Comparison of ENCODE assay signal across 12 cellular contexts in genomic region chr18:55252946-55253345, GRCh38.
DNase-seq lines count a peak whose midpoint lies in the region; ATAC-seq and TF ChIP-seq lines count a peak whose summit lies in the region.
"Had no signal": no experiment of that assay in that cellular context is flagged by ENCODE, and none has a peak within 500 bp of the region (broad histone marks: within the 10 kb centered on the region; RNA-seq: fewer than 3 reads in every experiment).

No MANE protein-coding gene starts in this region.

- H4K5ac ChIP-seq in mesendoderm (ENCODE audit: low read length): no peak overlapping the region

- no peaks in the 10 kb centered on the region for H3K27me3 Mint-ChIP-seq in nephron (ENCODE audit: low read depth)
- H3K27me3 Mint-ChIP-seq in endodermal cell (ENCODE audit: insufficient read depth): no peaks in the 10 kb centered on the region
- H3K27me3 Mint-ChIP-seq: natural killer cell treated with Interleukin-12 subunit alpha and Interleukin-12 subunit beta and Interleukin-15 and Interleukin-18, amount 100 ng/mL, for 72 hours had no signal

- no peak overlapping the region for H2AK5ac ChIP-seq in mesendoderm (ENCODE audit: low read length)

- H3K23ac ChIP-seq in mesendoderm (ENCODE audit: low read length): no peak overlapping the region

- peaks cover 32% of the 10 kb centered on the region for H3K4me1 Mint-ChIP-seq in nephron
- peaks cover 18% of the 10 kb centered on the region for H3K4me1 Mint-ChIP-seq in endodermal cell
- H3K4me1 Mint-ChIP-seq: activated T-helper 17 cell treated with anti-CD3 and anti-CD28 coated beads, Interleukin-2, amount 50 U/mL, for 72 hours; CD4-positive, alpha-beta memory T cell had no signal

- H3K27ac Mint-ChIP-seq in nephron (peak overlapping the region in 2 of 3 experiments; percentile 33 to 92), endodermal cell (no peak overlapping the region)
- H3K27ac Mint-ChIP-seq: activated T-helper 17 cell treated with anti-CD3 and anti-CD28 coated beads, Interleukin-2, amount 50 U/mL, for 72 hours; CD4-positive, alpha-beta memory T cell; natural killer cell treated with Interleukin-12 subunit alpha and Interleukin-12 subunit beta and Interleukin-15 and Interleukin-18, amount 100 ng/mL, for 72 hours had no signal

- no peak for DNase-seq in endodermal cell
- DNase-seq in mesendoderm: no peak
- no peak for DNase-seq in activated T-cell treated with anti-CD3 and anti-CD28 coated beads, Interleukin-2, amount 50 U/mL, for 48 hours
- DNase-seq: CD4-positive, alpha-beta memory T cell; NCI-H446 had no signal

- H3K36me3 Mint-ChIP-seq in nephron (ENCODE audit: low read depth) (peaks cover 67% of the 10 kb centered on the region), endodermal cell (ENCODE audit: low read depth) (peaks cover 12% of the 10 kb centered on the region)
- H3K36me3 Mint-ChIP-seq: CD4-positive, alpha-beta memory T cell; natural killer cell treated with Interleukin-12 subunit alpha and Interleukin-12 subunit beta and Interleukin-15 and Interleukin-18, amount 100 ng/mL, for 72 hours had no signal

- H3K56ac ChIP-seq in mesendoderm (ENCODE audit: low read length): no peak overlapping the region

- 95 to 100% methylated on average over 2 to 3 of the region's 3 CpGs for WGBS in endodermal cell (ENCODE audit: insufficient coverage in 1 of 2, insufficient read length in 1 of 2), 2 experiments
- no CpG with 5 or more reads among the region's 3 CpGs for WGBS in mesendoderm (ENCODE audit: extremely low coverage, insufficient coverage, low lambda C conversion rate)

- H3K4me3 ChIP-seq in endodermal cell (ENCODE audit: low read length) (no peak overlapping the region), mesendoderm (ENCODE audit: low read length) (no peak overlapping the region)

- no peak overlapping the region for H2BK120ac ChIP-seq in mesendoderm (ENCODE audit: low read depth, low read length)

- H3K36me3 ChIP-seq in endodermal cell (ENCODE audit: control insufficient read depth, insufficient read depth, low read length): peaks cover 13% of the 10 kb centered on the region
- peaks cover 1% of the 10 kb centered on the region for H3K36me3 ChIP-seq in mesendoderm (ENCODE audit: control insufficient read depth, insufficient read depth, low read length)

- H3K4me1 ChIP-seq in endodermal cell (ENCODE audit: control insufficient read depth, insufficient read depth, low read length) (peaks cover 3% of the 10 kb centered on the region), mesendoderm (ENCODE audit: control insufficient read depth, low read depth, low read length) (no peaks in the 10 kb centered on the region)

- H3K79me1 ChIP-seq in mesendoderm (ENCODE audit: low read length): no peaks in the 10 kb centered on the region

- no peaks in the 10 kb centered on the region for H3K9me3 ChIP-seq in endodermal cell (ENCODE audit: control insufficient read depth, low read length)

- H3K27me3 ChIP-seq in endodermal cell (ENCODE audit: control insufficient read depth, insufficient read depth, low read length, poor library complexity, severe bottlenecking): no peaks in the 10 kb centered on the region
- no peaks in the 10 kb centered on the region for H3K27me3 ChIP-seq in mesendoderm (ENCODE audit: insufficient read depth, low read length, poor library complexity)

- H3K9ac ChIP-seq in endodermal cell (ENCODE audit: extremely low read depth, low read length, poor library complexity, severe bottlenecking) (no peak overlapping the region), mesendoderm (ENCODE audit: low read length) (no peak overlapping the region)

- H2BK15ac ChIP-seq in mesendoderm (replicated peaks; ENCODE audit: low read depth): no peak overlapping the region

- no peak overlapping the region for H3K18ac ChIP-seq in mesendoderm (ENCODE audit: low read length)

- TF ChIP-seq POLR2A in GM18505 (IDR thresholded peaks at IDR 0.05; ENCODE audit: borderline replicate concordance, extremely low read depth, insufficient read depth, insufficient read length): no peak

- no peak overlapping the region for H4K8ac ChIP-seq in mesendoderm (ENCODE audit: low read depth, low read length)

- H3K4me3 Mint-ChIP-seq in nephron (no peak overlapping the region), endodermal cell (no peak overlapping the region)
- H3K4me3 Mint-ChIP-seq: activated T-helper 17 cell treated with anti-CD3 and anti-CD28 coated beads, Interleukin-2, amount 50 U/mL, for 72 hours; CD4-positive, alpha-beta memory T cell; natural killer cell treated with Interleukin-12 subunit alpha and Interleukin-12 subunit beta and Interleukin-15 and Interleukin-18, amount 100 ng/mL, for 72 hours had no signal

- no peak overlapping the region for H3K27ac ChIP-seq in endodermal cell (ENCODE audit: low read depth, low read length)
- no peak overlapping the region for H3K27ac ChIP-seq in mesendoderm (ENCODE audit: low read depth, low read length)

- no peaks in the 10 kb centered on the region for H3K79me2 ChIP-seq in mesendoderm (ENCODE audit: control insufficient read depth, insufficient read depth, low read length)

- no peak overlapping the region for H3K4me2 ChIP-seq in mesendoderm (ENCODE audit: low read length)

- ATAC-seq in GM18867 (IDR thresholded peaks at IDR 0.05; ENCODE audit: unreplicated experiment) (peak; percentile 65), GM21576 (IDR thresholded peaks at IDR 0.05; ENCODE audit: unreplicated experiment) (peak; percentile 42), HG03378 (IDR thresholded peaks at IDR 0.05; ENCODE audit: unreplicated experiment) (peak; percentile 42), GM18505 (IDR thresholded peaks at IDR 0.05; ENCODE audit: unreplicated experiment) (no peak)
- ATAC-seq: activated T-helper 17 cell treated with anti-CD3 and anti-CD28 coated beads, Interleukin-2, amount 50 U/mL, for 72 hours; natural killer cell treated with Interleukin-12 subunit alpha and Interleukin-12 subunit beta and Interleukin-15 and Interleukin-18, amount 100 ng/mL, for 72 hours had no signal

- H3K4ac ChIP-seq in mesendoderm (ENCODE audit: low read depth, low read length): no peak overlapping the region

- H3K9me3 Mint-ChIP-seq in nephron (no peaks in the 10 kb centered on the region), endodermal cell (peaks cover 2% of the 10 kb centered on the region)
- H3K9me3 Mint-ChIP-seq: activated T-helper 17 cell treated with anti-CD3 and anti-CD28 coated beads, Interleukin-2, amount 50 U/mL, for 72 hours; natural killer cell treated with Interleukin-12 subunit alpha and Interleukin-12 subunit beta and Interleukin-15 and Interleukin-18, amount 100 ng/mL, for 72 hours had no signal

- TF ChIP-seq CTCF in nephron (IDR thresholded peaks at IDR 0.05; ENCODE audit: unreplicated experiment in 3 of 3) (no peak), endodermal cell (conservative IDR thresholded peaks at IDR 0.05) (no peak)

- no peak overlapping the region for H2BK5ac ChIP-seq in mesendoderm (ENCODE audit: low read length)
